8 cellular contexts compared by ENCODE assay signal in the genomic region with DNA sequence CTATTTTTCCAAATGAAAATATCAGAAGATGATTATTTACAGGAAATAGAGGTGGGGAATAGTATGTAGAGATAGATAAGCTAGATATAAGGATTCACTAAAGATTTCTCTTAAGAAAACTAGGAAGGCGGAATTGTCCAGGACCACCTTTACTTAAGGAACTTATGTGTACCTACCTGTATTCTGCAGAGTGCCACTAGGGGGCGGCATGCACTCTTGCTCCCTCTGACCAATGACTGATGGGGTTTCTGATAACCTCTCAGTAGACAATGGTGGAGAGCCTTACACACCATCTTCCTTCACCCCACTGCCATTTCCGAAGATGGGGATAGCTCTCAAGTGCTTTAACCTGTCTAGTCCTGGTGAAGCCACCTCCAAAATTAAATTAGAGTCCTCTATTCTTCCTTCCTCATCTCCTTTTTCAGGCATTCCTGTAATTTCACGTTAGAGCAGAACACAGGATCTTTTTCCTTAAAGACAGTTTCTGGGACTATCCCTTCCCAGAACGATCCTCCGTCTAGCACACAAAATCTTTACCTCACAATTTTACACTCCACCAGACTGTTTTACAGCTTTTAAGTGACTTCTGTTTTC.
DNase-seq lines count a peak whose midpoint lies in the region; ATAC-seq and TF ChIP-seq lines count a peak whose summit lies in the region.

No MANE protein-coding gene starts in this region.

- intact Hi-C loops in left colon (cut with DNase I, micrococcal nuclease) (no loop called here), testis (cut with DNase I; ENCODE audit: low total_unique reads) (no loop called here)
- intact Hi-C loops in CD4-positive, alpha-beta memory T cell (cut with micrococcal nuclease): no loop called here

- H3K27ac Mint-ChIP-seq in CD4-positive, alpha-beta memory T cell: no peak overlapping the region

- WGBS in testis, 2 donors: 76 to 78% methylated on average over 6 of the region's 6 CpGs

- H3K36me3 ChIP-seq in testis (ENCODE audit: low read depth, missing control alignments): no peaks in the 10 kb centered on the region
- no peaks in the 10 kb centered on the region for H3K36me3 ChIP-seq in CD4-positive, alpha-beta memory T cell (ENCODE audit: insufficient read depth, low read length)

- TF ChIP-seq CTCF in testis (IDR thresholded peaks at IDR 0.05): peak; percentile 29 to 74 (median 56)

- H3K4me1 Mint-ChIP-seq in CD4-positive, alpha-beta memory T cell: no peaks in the 10 kb centered on the region

- no peak overlapping the region for H3K27ac ChIP-seq in testis
- no peak overlapping the region for H3K27ac ChIP-seq in CD4-positive, alpha-beta memory T cell (ENCODE audit: low read depth, low read length)

- ATAC-seq in GM18505 (IDR thresholded peaks at IDR 0.05; ENCODE audit: unreplicated experiment): peak; percentile 93
- peak; percentile 85 for ATAC-seq in HG02798 (IDR thresholded peaks at IDR 0.05; ENCODE audit: poor library complexity, unreplicated experiment)
- ATAC-seq in left colon: peak; percentile 57

- H3K9me3 Mint-ChIP-seq in CD4-positive, alpha-beta memory T cell: peaks cover 0 to 5% (median 1%) of the 10 kb centered on the region in 8 donors

- no peaks in the 10 kb centered on the region for H3K4me1 ChIP-seq in testis
- no peaks in the 10 kb centered on the region for H3K4me1 ChIP-seq in CD4-positive, alpha-beta memory T cell (ENCODE audit: insufficient read depth, low read length)

- H3K9me3 ChIP-seq in testis: no peaks in the 10 kb centered on the region
- no peaks in the 10 kb centered on the region for H3K9me3 ChIP-seq in CD4-positive, alpha-beta memory T cell (ENCODE audit: control insufficient read depth in 1 of 2, low read length in 2 of 2)

- H3K27me3 Mint-ChIP-seq in CD4-positive, alpha-beta memory T cell: peaks cover 0 to 3% of the 10 kb centered on the region in 2 donors

- H3K4me3 ChIP-seq in testis: no peak overlapping the region
- no peak overlapping the region for H3K4me3 ChIP-seq in CD4-positive, alpha-beta memory T cell (ENCODE audit: low read length in 2 of 2)

- no peaks in the 10 kb centered on the region for H3K36me3 Mint-ChIP-seq in CD4-positive, alpha-beta memory T cell

- POLR2A ChIA-PET in CD4-positive, alpha-beta memory T cell (lab: Charles Lee; ENCODE audit: partially characterized antibody): no interaction called here

- DNase-seq in Ammon's horn (ENCODE audit: low spot score): peak; percentile 38
- peak; percentile 40 for DNase-seq in NCI-H69 (lab: John Stamatoyannopoulos, UW)
- DNase-seq in amniotic epithelial cell (ENCODE audit: low read depth): peak; percentile 21
- peak; percentile 29 to 72 for DNase-seq in left colon
- peak; percentile 89 for DNase-seq in testis
- DNase-seq in CD4-positive, alpha-beta memory T cell: no peak

- no peak for TF ChIP-seq POLR2A in GM18505 (IDR thresholded peaks at IDR 0.05; ENCODE audit: borderline replicate concordance, extremely low read depth, insufficient read depth, insufficient read length)
- TF ChIP-seq POLR2A in testis (IDR thresholded peaks at IDR 0.05): no peak

- no peak overlapping the region for H3K4me3 Mint-ChIP-seq in CD4-positive, alpha-beta memory T cell

- H3K27me3 ChIP-seq in testis: no peaks in the 10 kb centered on the region
- no peaks in the 10 kb centered on the region for H3K27me3 ChIP-seq in CD4-positive, alpha-beta memory T cell (ENCODE audit: insufficient read depth, low read length)

- CTCF ChIA-PET in CD4-positive, alpha-beta memory T cell (lab: Charles Lee; ENCODE audit: partially characterized antibody): no interaction called here

Comparison
In these comparisons a context has a peak if more than half of its experiments do, and no peak if none do; other contexts are left out.
1. DNase-seq: peak in Ammon's horn (single experiment), NCI-H69 (single experiment), amniotic epithelial cell (single experiment), left colon (2 of 2) and testis (single experiment); none in CD4-positive, alpha-beta memory T cell (0 of 5).
2. Peak in every context shown above with its lines, with median percentiles within 50 percentile points of each other: ATAC-seq.